14 cellular contexts compared by ENCODE assay signal in genomic region chr14:104315625-104316024, GRCh38.
DNase-seq lines count a peak whose midpoint lies in the region; ATAC-seq and TF ChIP-seq lines count a peak whose summit lies in the region.
"Had no signal": no experiment of that assay in that cellular context is flagged by ENCODE, and none has a peak within 500 bp of the region (broad histone marks: within the 10 kb centered on the region; RNA-seq: fewer than 3 reads in every experiment).

No MANE protein-coding gene starts in this region.

- H3K9me3 Mint-ChIP-seq in effector memory CD8-positive, alpha-beta T cell: no peaks in the 10 kb centered on the region

- no peaks in the 10 kb centered on the region for H3K36me3 Mint-ChIP-seq in effector memory CD8-positive, alpha-beta T cell (ENCODE audit: insufficient read depth)
- H3K36me3 Mint-ChIP-seq: CD4-positive, CD25-positive, alpha-beta regulatory T cell had no signal

- H3K4me1 Mint-ChIP-seq in effector memory CD8-positive, alpha-beta T cell (ENCODE audit: low read depth in 2 of 2): no peaks in the 10 kb centered on the region
- H3K4me1 Mint-ChIP-seq: CD4-positive, CD25-positive, alpha-beta regulatory T cell had no signal

- no peak overlapping the region for H3K27ac ChIP-seq in coronary artery
- no peak overlapping the region for H3K27ac ChIP-seq in osteoblast (ENCODE audit: low read depth, low read length)
- no peak overlapping the region for H3K27ac ChIP-seq in prostate gland
- H3K27ac ChIP-seq: BLaER1 treated with 17β-estradiol and CSF1 and Interleukin-3, amounts not matched to agents 10 nM and 100 nM; GM23248 had no signal

- H3K4me3 ChIP-seq in coronary artery (no peak overlapping the region), osteoblast (ENCODE audit: insufficient read depth, low read length) (no peak overlapping the region), prostate gland (no peak overlapping the region)
- H3K4me3 ChIP-seq: BLaER1 treated with 17β-estradiol and CSF1 and Interleukin-3, amounts not matched to agents 10 nM and 100 nM; GM23248; HAP-1 had no signal

- no peaks in the 10 kb centered on the region for H4K20me1 ChIP-seq in osteoblast (ENCODE audit: insufficient read depth, low read length)

- no peaks in the 10 kb centered on the region for H3K4me1 ChIP-seq in osteoblast (ENCODE audit: insufficient read depth, low read length)
- H3K4me1 ChIP-seq in prostate gland (replicated peaks): no peaks in the 10 kb centered on the region
- H3K4me1 ChIP-seq: HAP-1 had no signal

- no peaks in the 10 kb centered on the region for H3K36me3 ChIP-seq in osteoblast (ENCODE audit: insufficient read depth, low read length)
- no peaks in the 10 kb centered on the region for H3K36me3 ChIP-seq in prostate gland
- H3K36me3 ChIP-seq: BLaER1 treated with 17β-estradiol and CSF1 and Interleukin-3, amounts not matched to agents 10 nM and 100 nM; HAP-1 had no signal

- H3K9me3 ChIP-seq in osteoblast (ENCODE audit: low read depth, low read length) (no peaks in the 10 kb centered on the region), prostate gland (no peaks in the 10 kb centered on the region)
- H3K9me3 ChIP-seq: HAP-1 had no signal

- intact Hi-C loops in cardiac septum (cut with DNase I) (no loop called here), left ventricle myocardium superior (cut with micrococcal nuclease) (no loop called here), prostate gland (cut with DNase I) (no loop called here)

- no peak overlapping the region for H3K4me2 ChIP-seq in osteoblast (ENCODE audit: insufficient read depth, low read length)

- ATAC-seq in left ventricle myocardium superior (no peak), GM19023 (IDR thresholded peaks at IDR 0.05; ENCODE audit: unreplicated experiment) (no peak)
- no peak for ATAC-seq in effector memory CD8-positive, alpha-beta T cell (replicated peaks)

- no peak for TF ChIP-seq POLR2A in prostate gland (IDR thresholded peaks at IDR 0.05)

- no peak overlapping the region for H2AFZ ChIP-seq in osteoblast (ENCODE audit: low read length)
- H2AFZ ChIP-seq: GM23248 had no signal

- H3K27me3 ChIP-seq in osteoblast (ENCODE audit: insufficient read depth, low read length) (no peaks in the 10 kb centered on the region), prostate gland (replicated peaks; ENCODE audit: insufficient read depth) (peaks cover 10% of the 10 kb centered on the region)

- TF ChIP-seq CTCF in coronary artery (IDR thresholded peaks at IDR 0.05) (no peak), osteoblast (IDR thresholded peaks at IDR 0.05; ENCODE audit: extremely low read depth, low read depth, low read length) (no peak), prostate gland (IDR thresholded peaks at IDR 0.05) (no peak)

- 93% methylated on average over 2 of the region's 2 CpGs for WGBS in prostate gland

- no peak overlapping the region for H3K27ac Mint-ChIP-seq in effector memory CD8-positive, alpha-beta T cell

- H3K79me2 ChIP-seq in osteoblast (ENCODE audit: insufficient read depth, low read length): no peaks in the 10 kb centered on the region

- no peaks in the 10 kb centered on the region for H3K27me3 Mint-ChIP-seq in effector memory CD8-positive, alpha-beta T cell

- DNase-seq in cardiac septum (ENCODE audit: low spot score) (peak; percentile 39), left ventricle myocardium superior (no peak), coronary artery (ENCODE audit: low spot score) (peak; percentile 21), osteoblast (ENCODE audit: insufficient read length, low spot score, missing footprints) (peak; percentile 88), prostate gland (ENCODE audit: low spot score) (no peak)
- no peak for DNase-seq in effector memory CD8-positive, alpha-beta T cell
- DNase-seq: ACHN; CD4-positive, CD25-positive, alpha-beta regulatory T cell; DMS53; GF-D8; GM23248 had no signal

- no peak overlapping the region for H3K4me3 Mint-ChIP-seq in effector memory CD8-positive, alpha-beta T cell
- H3K4me3 Mint-ChIP-seq: CD4-positive, CD25-positive, alpha-beta regulatory T cell had no signal

Comparison
In these comparisons a context has a peak if more than half of its experiments do, and no peak if none do; other contexts are left out.
1. DNase-seq: peak in cardiac septum (single experiment), coronary artery (single experiment) and osteoblast (single experiment); none in left ventricle myocardium superior (single experiment), effector memory CD8-positive, alpha-beta T cell (0 of 3) and prostate gland (single experiment).